In the genomic region with DNA sequence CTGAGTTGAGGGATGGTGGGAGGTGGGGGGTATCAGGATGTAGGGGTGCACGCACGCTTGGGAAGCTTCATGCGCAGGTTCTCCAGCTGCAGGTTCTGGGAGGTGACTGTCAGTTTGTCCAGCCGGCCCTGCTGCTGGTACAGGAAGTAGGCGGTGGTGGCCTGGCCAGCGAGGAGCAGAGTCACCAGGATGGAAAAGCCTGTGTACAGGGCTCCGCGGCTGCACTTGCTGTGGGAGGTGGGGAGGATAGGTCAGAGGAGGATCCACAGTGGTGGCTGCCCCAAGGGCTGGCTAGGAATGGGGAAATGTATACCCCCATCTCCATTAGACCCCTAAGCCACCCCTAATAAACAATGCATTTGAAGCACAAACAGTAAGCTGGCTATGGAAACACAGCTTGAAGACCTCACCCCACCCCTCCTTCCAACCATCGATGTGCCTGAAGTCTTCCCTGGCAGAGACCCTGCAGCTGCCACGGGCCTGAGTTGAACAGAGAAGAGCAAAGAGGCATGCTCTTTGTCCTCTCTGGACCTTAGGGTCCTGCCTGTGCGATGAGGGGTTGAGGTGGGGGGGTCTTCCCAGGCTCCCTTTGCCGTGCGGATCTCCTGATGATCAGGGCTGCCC, we compare ENCODE assay signal across 1 cellular context.
A peak's percentile ranks its signal among the peaks of the same experiment; 100 is the strongest.
TF ChIP-seq lines count a peak whose summit lies in the region.

No MANE protein-coding gene starts in this region.

TF ChIP-seq in GM12878, 131 proteins besides CTCF, POLR2A, EP300 and RAD21 (continued from another document and continues in another):
- TF ChIP-seq ZNF592 (IDR thresholded peaks at IDR 0.05) (no peak), STAT1 (conservative IDR thresholded peaks at IDR 0.05) (no peak), RAD51 (IDR thresholded peaks at IDR 0.05) (no peak), NBN (IDR thresholded peaks at IDR 0.05) (no peak), POLR2AphosphoS5 (IDR thresholded peaks at IDR 0.05; ENCODE audit: low read length) (peak; percentile 95), HCFC1 (IDR thresholded peaks at IDR 0.05; ENCODE audit: low read length) (no peak), SREBF2 (IDR thresholded peaks at IDR 0.05; ENCODE audit: low read length) (no peak), ESRRA (IDR thresholded peaks at IDR 0.05; ENCODE audit: low read length) (no peak), E2F4 (IDR thresholded peaks at IDR 0.05; ENCODE audit: low read depth, low read length) (0 out of 2 replicates have a peak, but pooled peaks have one; percentile 19), RCOR1 (conservative IDR thresholded peaks at IDR 0.05; ENCODE audit: low read depth, low read length) (no peak), HDGF (IDR thresholded peaks at IDR 0.05) (no peak; the same call in 1 of the 2 replicates), NFIC (IDR thresholded peaks at IDR 0.05; ENCODE audit: low read depth, low read length) (no peak), CBX5 (IDR thresholded peaks at IDR 0.05; ENCODE audit: low read depth) (no peak), GATAD2B (conservative IDR thresholded peaks at IDR 0.05; ENCODE audit: low read depth) (no peak; the same call in 1 of the 2 replicates), ZNF24 (IDR thresholded peaks at IDR 0.05) (no peak), CREB1 (IDR thresholded peaks at IDR 0.05; ENCODE audit: low read depth) (no peak), MTA2 (IDR thresholded peaks at IDR 0.05; ENCODE audit: low read depth) (no peak), STAT3 (IDR thresholded peaks at IDR 0.05; ENCODE audit: low read depth, low read length) (no peak), SIN3A (IDR thresholded peaks at IDR 0.05; ENCODE audit: low read depth, low read length) (0 out of 2 replicates have a peak, but pooled peaks have one; percentile 41), BMI1 (IDR thresholded peaks at IDR 0.05; ENCODE audit: borderline replicate concordance) (peak; percentile 75), NR2C1 (IDR thresholded peaks at IDR 0.05) (no peak), PAX5 (IDR thresholded peaks at IDR 0.05; ENCODE audit: borderline replicate concordance, low read depth, low read length) (peak; percentile 4; the same call in 1 of the 2 replicates), SMARCA5 (IDR thresholded peaks at IDR 0.05) (no peak), JUND (IDR thresholded peaks at IDR 0.05; ENCODE audit: low read depth, low read length) (no peak), EZH2 (IDR thresholded peaks at IDR 0.05; ENCODE audit: borderline replicate concordance, control insufficient read depth, low read depth, low read length) (no peak), CBX3 (IDR thresholded peaks at IDR 0.05; ENCODE audit: borderline replicate concordance, low read depth) (no peak), NR2F1 (conservative IDR thresholded peaks at IDR 0.05) (0 out of 2 replicates have a peak, but pooled peaks have one; percentile 24), ETV6 (conservative IDR thresholded peaks at IDR 0.05 in 1 of 2, IDR thresholded peaks at IDR 0.05 in 1 of 2; ENCODE audit: borderline replicate concordance in 1 of 2, low read depth in 1 of 2) (0 out of 4 replicates have a peak, but pooled peaks of 1 of the 2 experiments have one; percentile 29), ZZZ3 (IDR thresholded peaks at IDR 0.05; ENCODE audit: control insufficient read depth, insufficient read length, low read depth) (no peak), SMAD5 (IDR thresholded peaks at IDR 0.05; ENCODE audit: low read depth) (peak; percentile 20; the same call in 1 of the 2 replicates), DPF2 (IDR thresholded peaks at IDR 0.05) (no peak), BHLHE40 (IDR thresholded peaks at IDR 0.05; ENCODE audit: borderline replicate concordance in 1 of 2, low read depth in 2 of 2, low read length in 1 of 2) (no peak), CHD4 (IDR thresholded peaks at IDR 0.05) (no peak), YY1 (IDR thresholded peaks at IDR 0.05; ENCODE audit: low read depth, low read length) (0 out of 2 replicates have a peak, but pooled peaks have one; percentile 1), NRF1 (conservative IDR thresholded peaks at IDR 0.05; ENCODE audit: low read depth, low read length) (no peak), RUNX3 (IDR thresholded peaks at IDR 0.05; ENCODE audit: low read length) (no peak), SP1 (IDR thresholded peaks at IDR 0.05; ENCODE audit: low read depth, low read length) (no peak), IKZF2 (IDR thresholded peaks at IDR 0.05) (no peak), FOXM1 (IDR thresholded peaks at IDR 0.05; ENCODE audit: low read depth, low read length) (no peak), REST (IDR thresholded peaks at IDR 0.05; ENCODE audit: low read depth, low read length) (no peak)
- TF ChIP-seq, protein P1, sequence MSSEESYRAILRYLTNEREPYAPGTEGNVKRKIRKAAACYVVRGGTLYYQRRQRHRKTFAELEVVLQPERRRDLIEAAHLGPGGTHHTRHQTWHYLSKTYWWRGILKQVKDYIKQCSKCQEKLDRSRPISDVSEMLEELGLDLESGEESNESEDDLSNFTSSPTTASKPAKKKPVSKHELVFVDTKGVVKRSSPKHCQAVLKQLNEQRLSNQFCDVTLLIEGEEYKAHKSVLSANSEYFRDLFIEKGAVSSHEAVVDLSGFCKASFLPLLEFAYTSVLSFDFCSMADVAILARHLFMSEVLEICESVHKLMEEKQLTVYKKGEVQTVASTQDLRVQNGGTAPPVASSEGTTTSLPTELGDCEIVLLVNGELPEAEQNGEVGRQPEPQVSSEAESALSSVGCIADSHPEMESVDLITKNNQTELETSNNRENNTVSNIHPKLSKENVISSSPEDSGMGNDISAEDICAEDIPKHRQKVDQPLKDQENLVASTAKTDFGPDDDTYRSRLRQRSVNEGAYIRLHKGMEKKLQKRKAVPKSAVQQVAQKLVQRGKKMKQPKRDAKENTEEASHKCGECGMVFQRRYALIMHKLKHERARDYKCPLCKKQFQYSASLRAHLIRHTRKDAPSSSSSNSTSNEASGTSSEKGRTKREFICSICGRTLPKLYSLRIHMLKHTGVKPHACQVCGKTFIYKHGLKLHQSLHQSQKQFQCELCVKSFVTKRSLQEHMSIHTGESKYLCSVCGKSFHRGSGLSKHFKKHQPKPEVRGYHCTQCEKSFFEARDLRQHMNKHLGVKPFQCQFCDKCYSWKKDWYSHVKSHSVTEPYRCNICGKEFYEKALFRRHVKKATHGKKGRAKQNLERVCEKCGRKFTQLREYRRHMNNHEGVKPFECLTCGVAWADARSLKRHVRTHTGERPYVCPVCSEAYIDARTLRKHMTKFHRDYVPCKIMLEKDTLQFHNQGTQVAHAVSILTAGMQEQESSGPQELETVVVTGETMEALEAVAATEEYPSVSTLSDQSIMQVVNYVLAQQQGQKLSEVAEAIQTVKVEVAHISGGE (CRISPR knock-in tag; IDR thresholded peaks at IDR 0.05) = no peak
- TF ChIP-seq, protein P2, sequence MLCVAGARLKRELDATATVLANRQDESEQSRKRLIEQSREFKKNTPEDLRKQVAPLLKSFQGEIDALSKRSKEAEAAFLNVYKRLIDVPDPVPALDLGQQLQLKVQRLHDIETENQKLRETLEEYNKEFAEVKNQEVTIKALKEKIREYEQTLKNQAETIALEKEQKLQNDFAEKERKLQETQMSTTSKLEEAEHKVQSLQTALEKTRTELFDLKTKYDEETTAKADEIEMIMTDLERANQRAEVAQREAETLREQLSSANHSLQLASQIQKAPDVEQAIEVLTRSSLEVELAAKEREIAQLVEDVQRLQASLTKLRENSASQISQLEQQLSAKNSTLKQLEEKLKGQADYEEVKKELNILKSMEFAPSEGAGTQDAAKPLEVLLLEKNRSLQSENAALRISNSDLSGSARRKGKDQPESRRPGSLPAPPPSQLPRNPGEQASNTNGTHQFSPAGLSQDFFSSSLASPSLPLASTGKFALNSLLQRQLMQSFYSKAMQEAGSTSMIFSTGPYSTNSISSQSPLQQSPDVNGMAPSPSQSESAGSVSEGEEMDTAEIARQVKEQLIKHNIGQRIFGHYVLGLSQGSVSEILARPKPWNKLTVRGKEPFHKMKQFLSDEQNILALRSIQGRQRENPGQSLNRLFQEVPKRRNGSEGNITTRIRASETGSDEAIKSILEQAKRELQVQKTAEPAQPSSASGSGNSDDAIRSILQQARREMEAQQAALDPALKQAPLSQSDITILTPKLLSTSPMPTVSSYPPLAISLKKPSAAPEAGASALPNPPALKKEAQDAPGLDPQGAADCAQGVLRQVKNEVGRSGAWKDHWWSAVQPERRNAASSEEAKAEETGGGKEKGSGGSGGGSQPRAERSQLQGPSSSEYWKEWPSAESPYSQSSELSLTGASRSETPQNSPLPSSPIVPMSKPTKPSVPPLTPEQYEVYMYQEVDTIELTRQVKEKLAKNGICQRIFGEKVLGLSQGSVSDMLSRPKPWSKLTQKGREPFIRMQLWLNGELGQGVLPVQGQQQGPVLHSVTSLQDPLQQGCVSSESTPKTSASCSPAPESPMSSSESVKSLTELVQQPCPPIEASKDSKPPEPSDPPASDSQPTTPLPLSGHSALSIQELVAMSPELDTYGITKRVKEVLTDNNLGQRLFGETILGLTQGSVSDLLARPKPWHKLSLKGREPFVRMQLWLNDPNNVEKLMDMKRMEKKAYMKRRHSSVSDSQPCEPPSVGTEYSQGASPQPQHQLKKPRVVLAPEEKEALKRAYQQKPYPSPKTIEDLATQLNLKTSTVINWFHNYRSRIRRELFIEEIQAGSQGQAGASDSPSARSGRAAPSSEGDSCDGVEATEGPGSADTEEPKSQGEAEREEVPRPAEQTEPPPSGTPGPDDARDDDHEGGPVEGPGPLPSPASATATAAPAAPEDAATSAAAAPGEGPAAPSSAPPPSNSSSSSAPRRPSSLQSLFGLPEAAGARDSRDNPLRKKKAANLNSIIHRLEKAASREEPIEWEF (IDR thresholded peaks at IDR 0.05; ENCODE audit: insufficient replicate concordance, low read depth, low read length) = no peak
- TF ChIP-seq, protein P3, sequence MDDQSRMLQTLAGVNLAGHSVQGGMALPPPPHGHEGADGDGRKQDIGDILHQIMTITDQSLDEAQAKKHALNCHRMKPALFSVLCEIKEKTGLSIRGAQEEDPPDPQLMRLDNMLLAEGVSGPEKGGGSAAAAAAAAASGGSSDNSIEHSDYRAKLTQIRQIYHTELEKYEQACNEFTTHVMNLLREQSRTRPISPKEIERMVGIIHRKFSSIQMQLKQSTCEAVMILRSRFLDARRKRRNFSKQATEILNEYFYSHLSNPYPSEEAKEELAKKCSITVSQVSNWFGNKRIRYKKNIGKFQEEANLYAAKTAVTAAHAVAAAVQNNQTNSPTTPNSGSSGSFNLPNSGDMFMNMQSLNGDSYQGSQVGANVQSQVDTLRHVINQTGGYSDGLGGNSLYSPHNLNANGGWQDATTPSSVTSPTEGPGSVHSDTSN (IDR thresholded peaks at IDR 0.05; ENCODE audit: insufficient replicate concordance, low read depth, low read length) = peak; percentile 17
